19 cellular contexts compared by ENCODE assay signal in the genomic region with DNA sequence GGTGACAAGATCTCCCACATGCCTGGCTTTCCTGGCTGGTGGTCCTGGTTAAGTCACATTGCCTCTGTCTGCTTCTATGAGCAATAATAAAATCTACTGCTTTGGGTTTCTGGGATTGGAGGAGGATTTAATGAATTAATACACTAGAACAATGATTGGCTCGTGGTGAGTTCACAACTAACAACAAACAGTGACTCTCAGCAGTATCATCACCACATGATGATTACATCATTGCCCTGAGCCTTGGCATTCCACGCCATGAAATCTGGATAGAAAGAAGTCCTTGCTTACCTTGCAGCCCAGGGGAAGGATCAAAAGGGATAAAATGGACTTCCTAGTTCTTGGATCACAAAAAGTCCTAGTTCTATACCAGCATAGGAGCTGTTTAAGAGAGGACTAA.
DNase-seq lines count a peak whose midpoint lies in the region; ATAC-seq, FAIRE-seq and TF ChIP-seq lines count a peak whose summit lies in the region.
"Had no signal": no experiment of that assay in that cellular context is flagged by ENCODE, and none has a peak within 500 bp of the region (broad histone marks: within the 10 kb centered on the region; RNA-seq: fewer than 3 reads in every experiment).

No MANE protein-coding gene starts in this region.

- ATAC-seq in GM23338 (no peak), HG02759 (IDR thresholded peaks at IDR 0.05; ENCODE audit: unreplicated experiment) (no peak)
- ATAC-seq: PC-3 had no signal

- peak; percentile 57 for FAIRE-seq in keratinocyte (lab: Jason Lieb, UNC)
- FAIRE-seq: H54 had no signal

- H3K27me3 Mint-ChIP-seq in GM23338 (ENCODE audit: insufficient read depth, low read depth, poor library complexity) (peaks cover 3% of the 10 kb centered on the region), MCF 10A (ENCODE audit: insufficient read depth, unreplicated experiment) (no peaks in the 10 kb centered on the region)

- TF ChIP-seq CTCF in GM23338 (conservative IDR thresholded peaks at IDR 0.05; ENCODE audit: low read depth in 2 of 2) = no peak
- TF ChIP-seq CTCF in keratinocyte (optimal IDR thresholded peaks at IDR 0.05 in 1 of 3, IDR thresholded peaks at IDR 0.05 in 1 of 3, conservative IDR thresholded peaks at IDR 0.05 in 1 of 3; ENCODE audit: extremely low read depth in 1 of 3, insufficient read depth in 2 of 3, low read length in 3 of 3) = no peak
- TF ChIP-seq CTCF in MCF 10A (IDR thresholded peaks at IDR 0.05; ENCODE audit: unreplicated experiment) = no peak

- H3K4me1 ChIP-seq in GM23338 (ENCODE audit: insufficient read depth) (peaks cover 5% of the 10 kb centered on the region; the same call in 1 of the 2 replicates), keratinocyte (ENCODE audit: control insufficient read depth, extremely low read depth, insufficient read depth, low read length) (peaks cover 5% of the 10 kb centered on the region)
- H3K4me1 ChIP-seq: Caco-2 had no signal

- H3K27me3 ChIP-seq in GM23338 (ENCODE audit: insufficient read depth) (no peaks in the 10 kb centered on the region), keratinocyte (ENCODE audit: control insufficient read depth, extremely low read depth, insufficient read depth, low read length) (no peaks in the 10 kb centered on the region)

- POLR2A ChIA-PET in MCF 10A (lab: Yijun Ruan, JAX) = no interaction called here

- H3K4me1 Mint-ChIP-seq in GM23338 (peaks cover 11% of the 10 kb centered on the region), MCF 10A (ENCODE audit: insufficient read depth, unreplicated experiment) (peaks cover 5% of the 10 kb centered on the region)
- H3K4me1 Mint-ChIP-seq: CD14-positive monocyte had no signal

- H2AFZ ChIP-seq in GM23338 (no peak overlapping the region), keratinocyte (ENCODE audit: control insufficient read depth, low read length) (no peak overlapping the region)

- H3K36me3 ChIP-seq in GM23338 (ENCODE audit: insufficient read depth) (no peaks in the 10 kb centered on the region), keratinocyte (ENCODE audit: control insufficient read depth in 2 of 2, extremely low read depth in 1 of 2, insufficient read depth in 2 of 2, low read length in 2 of 2) (no peaks in the 10 kb centered on the region)

- no peaks in the 10 kb centered on the region for H4K20me1 ChIP-seq in GM23338 (replicated peaks; ENCODE audit: insufficient read depth)
- no peaks in the 10 kb centered on the region for H4K20me1 ChIP-seq in keratinocyte (ENCODE audit: control insufficient read depth, extremely low read depth, insufficient read depth, low read length)

- no peaks in the 10 kb centered on the region for H3K9me1 ChIP-seq in keratinocyte (ENCODE audit: control insufficient read depth, extremely low read depth, insufficient read depth, low read length)

- in situ Hi-C loops in Caki2 (cut with HindIII; ENCODE audit: low pct_unique_long_range_greater_than_20kb, low sequenced_read_pairs) = no loop called here

- H3K79me2 ChIP-seq in GM23338 (replicated peaks; ENCODE audit: insufficient read depth) = no peaks in the 10 kb centered on the region
- H3K79me2 ChIP-seq in keratinocyte (ENCODE audit: control insufficient read depth, insufficient read depth, low read length) = no peaks in the 10 kb centered on the region

- no peaks in the 10 kb centered on the region for H3K9me3 ChIP-seq in keratinocyte (ENCODE audit: control insufficient read depth, low read depth, low read length)
- H3K9me3 ChIP-seq: Caco-2 had no signal

- H3F3A ChIP-seq in GM23338 (replicated peaks; ENCODE audit: low read depth) = no peaks in the 10 kb centered on the region

- no peak overlapping the region for H3K4me3 Mint-ChIP-seq in GM23338
- no peak overlapping the region for H3K4me3 Mint-ChIP-seq in MCF 10A (ENCODE audit: unreplicated experiment)
- H3K4me3 Mint-ChIP-seq: CD14-positive monocyte had no signal

- intact Hi-C loops in MCF 10A (cut with micrococcal nuclease) = no loop called here

- H3K27ac Mint-ChIP-seq in GM23338 (no peak overlapping the region; the same call in 1 of the 2 replicates), MCF 10A (ENCODE audit: low read depth, unreplicated experiment) (no peak overlapping the region)
- H3K27ac Mint-ChIP-seq: CD14-positive monocyte had no signal

- H3K27ac ChIP-seq in GM23338 (ENCODE audit: low read depth) (no peak overlapping the region), keratinocyte (ENCODE audit: control insufficient read depth, insufficient read depth, low read length) (no peak overlapping the region)
- H3K27ac ChIP-seq: RWPE1 had no signal

- peak; percentile 11 for DNase-seq in Caki2 (ENCODE audit: low read depth)
- DNase-seq in GM23338 (ENCODE audit: low spot score) = no peak
- peak; percentile 2 for DNase-seq in astrocyte of the hippocampus (ENCODE audit: low read depth, low spot score)
- DNase-seq in keratinocyte (ENCODE audit: low read depth, low spot score) = peak; percentile 9
- DNase-seq in MCF 10A (ENCODE audit: unreplicated experiment) = no peak
- DNase-seq in cerebellar cortex (ENCODE audit: low spot score) = no peak
- DNase-seq: ACHN, AML-193, Caco-2, EL, KBM-7, NCI-H1436, NCI-H2029 treated with DMSO at 0.1 percent for 48 hours, NCI-H774, PC-3 had no signal

- 0 out of 2 replicates have a peak overlapping the region, but pooled peaks have one; percentile 2 for H3K4me2 ChIP-seq in GM23338
- H3K4me2 ChIP-seq in keratinocyte (ENCODE audit: control insufficient read depth, extremely low read depth, insufficient read depth, low read depth, low read length) = no peak overlapping the region

- BruUV-seq in MCF 10A (replicated peaks; lab: Mats Ljungman, UMichigan) = no TSS peak

- CTCF ChIA-PET in MCF 10A (lab: Yijun Ruan, JAX) = interaction anchor here (0.7 kb wide), 1 partner anchor 574 kb away, joined by 3 read pairs; no protein-coding TSS in a partner anchor

- H3K9me3 Mint-ChIP-seq in GM23338 = peaks cover 2% of the 10 kb centered on the region; the same call in 1 of the 3 replicates
- no peaks in the 10 kb centered on the region for H3K9me3 Mint-ChIP-seq in MCF 10A (ENCODE audit: unreplicated experiment)

- H3K4me3 ChIP-seq in GM23338 = no peak overlapping the region
- H3K4me3 ChIP-seq in keratinocyte (ENCODE audit: control insufficient read depth in 2 of 3, extremely low read depth in 1 of 3, insufficient read depth in 2 of 3, low read depth in 1 of 3, low read length in 3 of 3) = no peak overlapping the region

- no peaks in the 10 kb centered on the region for H3K36me3 Mint-ChIP-seq in GM23338 (ENCODE audit: low read depth)
- no peaks in the 10 kb centered on the region for H3K36me3 Mint-ChIP-seq in MCF 10A (ENCODE audit: insufficient read depth, unreplicated experiment)
- H3K36me3 Mint-ChIP-seq: CD14-positive monocyte had no signal

- no peak overlapping the region for H3K9ac ChIP-seq in keratinocyte (ENCODE audit: control insufficient read depth, extremely low read depth, insufficient read depth, low read length)

- H3K9me2 ChIP-seq in GM23338 (ENCODE audit: insufficient read depth) = peaks cover 8% of the 10 kb centered on the region; the same call in 1 of the 2 replicates

- dilution Hi-C loops in keratinocyte (cut with MboI; ENCODE audit: extremely low pct_ligation_motif_present, low sequenced_read_pairs) = no loop called here

Comparison
In these comparisons a context has a peak if more than half of its experiments do, and no peak if none do; other contexts are left out.
1. DNase-seq: peak in Caki2 (single experiment), astrocyte of the hippocampus (single experiment) and keratinocyte (single experiment); none in GM23338 (single experiment), MCF 10A (single experiment) and cerebellar cortex (single experiment).